ENCODE assay signal across 8 cellular contexts in the genomic region with DNA sequence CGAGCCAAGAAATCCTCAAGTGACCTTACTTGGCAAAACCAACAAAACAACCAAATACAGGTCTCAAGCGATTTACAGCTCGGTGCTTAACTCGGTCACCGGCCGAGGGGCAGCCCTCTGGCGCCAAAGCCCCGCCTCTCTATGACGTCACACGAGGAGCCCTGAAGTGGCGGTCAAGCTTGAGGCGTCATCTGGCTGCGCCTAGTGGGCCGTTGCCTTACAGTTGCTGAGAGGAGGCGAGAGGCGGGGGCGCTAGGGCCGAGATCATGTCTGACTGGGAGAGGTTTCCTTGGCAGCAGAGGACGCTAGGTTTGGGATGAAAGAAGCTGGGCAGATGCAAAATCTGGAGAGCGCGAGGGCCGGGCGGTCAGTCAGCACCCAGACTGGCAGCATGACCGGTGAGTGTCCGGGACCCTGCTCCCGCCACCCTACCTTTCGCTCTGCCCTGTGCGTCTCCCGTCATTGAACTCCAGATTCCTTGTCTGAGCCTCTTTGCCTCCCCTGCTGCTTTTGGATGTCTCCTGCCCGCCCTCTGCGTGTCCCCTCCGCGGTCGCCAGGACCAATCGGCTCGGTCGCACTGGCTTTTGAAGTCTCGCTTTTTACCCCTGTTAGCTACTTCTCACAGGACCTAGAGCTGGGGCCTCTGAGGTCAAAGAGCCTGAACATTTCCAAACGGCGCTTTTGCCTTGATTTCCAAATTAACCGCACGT. TPM values are rescaled to one million over a fixed set of nuclear protein-coding genes. Genes with fewer than 3 reads are reported as not detected.
DNase-seq lines count a peak whose midpoint lies in the region; ATAC-seq and TF ChIP-seq lines count a peak whose summit lies in the region.

A gene (plus strand): TSS at position 204 of the 711 bp plus-strand sequence. CDS start 113 bp downstream, at position 317.

- peak within 1 kb of the TSS; percentile 81 for H3K18ac ChIP-seq in trophoblast cell (ENCODE audit: low read length)

- peak within 1 kb of the TSS; percentile 77 for H3K14ac ChIP-seq in trophoblast cell (ENCODE audit: low read length)

- no peak within 1 kb of the TSS for H3K23ac ChIP-seq in trophoblast cell (ENCODE audit: low read length)

- peak within 1 kb of the TSS; percentile 52 for H2BK5ac ChIP-seq in trophoblast cell (ENCODE audit: low read depth, low read length, poor library complexity)

- peaks cover 2% of the 10 kb centered on the region in 2 experiments for H3K4me1 ChIP-seq in trophoblast cell (ENCODE audit: control insufficient read depth in 1 of 2, insufficient read depth in 2 of 2, low read length in 2 of 2)

- H2AK5ac ChIP-seq in trophoblast cell (ENCODE audit: low read length), result no peak within 1 kb of the TSS

- H3K9ac ChIP-seq in trophoblast cell (ENCODE audit: low read length), result peak within 1 kb of the TSS; percentile 80

- peaks cover 17% of the 10 kb centered on the region for H3K27me3 Mint-ChIP-seq in type B pancreatic cell

- no peaks in the 10 kb centered on the region for H3K36me3 ChIP-seq in trophoblast cell (ENCODE audit: control insufficient read depth in 1 of 2, insufficient read depth in 2 of 2, low read length in 2 of 2)

- H3K79me1 ChIP-seq in trophoblast cell (ENCODE audit: low read length), result peaks cover 4% of the 10 kb centered on the region

- H4K8ac ChIP-seq in trophoblast cell (ENCODE audit: low read depth, low read length), result peak within 1 kb of the TSS; percentile 97

- peak within 1 kb of the TSS; percentile 43 for H2BK120ac ChIP-seq in trophoblast cell (ENCODE audit: insufficient read depth, low read length, poor library complexity)

- H3K27ac ChIP-seq in adipose tissue (ENCODE audit: low read depth, low read length) (peak within 1 kb of the TSS; percentile 56), trophoblast cell (ENCODE audit: low read depth, low read length) (no peak within 1 kb of the TSS)

- peak; percentile 82 for TF ChIP-seq POLR2A in GM10847 (IDR thresholded peaks at IDR 0.05; ENCODE audit: extremely low read depth, insufficient read length)

- peaks cover 4% of the 10 kb centered on the region for H3K36me3 Mint-ChIP-seq in type B pancreatic cell

- peaks cover 2% of the 10 kb centered on the region for H3K9me3 ChIP-seq in trophoblast cell (ENCODE audit: insufficient read depth, low read depth, low read length)

- H4K12ac ChIP-seq in trophoblast cell (ENCODE audit: low read depth, low read length), result peak within 1 kb of the TSS; percentile 84

- H2AFZ ChIP-seq in trophoblast cell (ENCODE audit: insufficient read depth, low read length, poor library complexity), result peak within 1 kb of the TSS; percentile 97

- intact Hi-C loops in cardiac septum (cut with DNase I), result loop anchor here (10.0 kb wide), 2 partner anchors 153 to 273 kb away; a partner anchor contains a TSS

- H2BK12ac ChIP-seq in trophoblast cell (ENCODE audit: low read length), result no peak within 1 kb of the TSS

- ATAC-seq in HG02642 (IDR thresholded peaks at IDR 0.05; ENCODE audit: poor library complexity, unreplicated experiment), result peak; percentile 97

- peak within 1 kb of the TSS; percentile 99 for H3K27ac Mint-ChIP-seq in type B pancreatic cell

- TF ChIP-seq CTCF in type B pancreatic cell (conservative IDR thresholded peaks at IDR 0.05), result no peak

- peak within 1 kb of the TSS; percentile 98 for H3K4me3 Mint-ChIP-seq in type B pancreatic cell

- 0% methylated on average over 42 of the region's 42 CpGs for WGBS in adipose tissue, 3 donors
- no CpG with 5 or more reads among the region's 42 CpGs for WGBS in trophoblast cell (ENCODE audit: extremely low coverage, insufficient coverage, insufficient read length)

- peaks cover 15% of the 10 kb centered on the region for H3K4me1 Mint-ChIP-seq in type B pancreatic cell (ENCODE audit: unreplicated experiment)

- H3K4me2 ChIP-seq in trophoblast cell (ENCODE audit: low read length), result peak within 1 kb of the TSS; percentile 80

- DNase-seq in NCI-H1105 treated with DMSO at 0.1 percent for 48 hours (lab: John Stamatoyannopoulos, UW) (peak; percentile 78), T follicular helper cell (ENCODE audit: low read depth) (peak; percentile 60), cardiac septum (ENCODE audit: low spot score) (peak; percentile 99), trophoblast cell (peak; percentile 96 to 97), type B pancreatic cell (ENCODE audit: extremely low spot score, unreplicated experiment) (peak; percentile 95)

- peak within 1 kb of the TSS; percentile 50 for H3K4ac ChIP-seq in trophoblast cell (ENCODE audit: low read depth, low read length)

- H3K79me2 ChIP-seq in trophoblast cell (ENCODE audit: control insufficient read depth, insufficient read depth, low read length, poor library complexity), result peaks cover 2% of the 10 kb centered on the region

- no peaks in the 10 kb centered on the region for H3K27me3 ChIP-seq in trophoblast cell (ENCODE audit: insufficient read depth, low read length)

- H4K91ac ChIP-seq in trophoblast cell (ENCODE audit: low read depth, low read length), result peak within 1 kb of the TSS; percentile 33

- no peaks in the 10 kb centered on the region for H3K9me3 Mint-ChIP-seq in type B pancreatic cell

- H3K4me3 ChIP-seq in trophoblast cell (ENCODE audit: low read depth, low read length), result peak within 1 kb of the TSS; percentile 89

RNA-seq across cellular contexts. Expression of the gene that starts here (rescaled TPM):
- 10 to 100 TPM in 1 of 3 donors, 1 to 10 TPM in 2; 2.5 to 10.3 (median 5.7) TPM for polyA plus RNA-seq in adipose tissue
- total RNA-seq in cardiac septum, result 7.1 TPM
- 4.3 and 5.2 TPM in 2 replicates for polyA plus RNA-seq in trophoblast cell (2013)
- 11.2 and 12.5 TPM in 2 replicates for total RNA-seq in type B pancreatic cell (ENCODE audit: low replicate concordance)
